30 cellular contexts compared by ENCODE assay signal in genomic region chr10:48890904-48891839, GRCh38. TPM values are rescaled to one million over a fixed set of nuclear protein-coding genes. Genes with fewer than 3 reads are reported as not detected.
DNase-seq lines count a peak whose midpoint lies in the region; ATAC-seq and TF ChIP-seq lines count a peak whose summit lies in the region.
"Had no signal": no experiment of that assay in that cellular context is flagged by ENCODE, and none has a peak within 500 bp of the region (broad histone marks: within the 10 kb centered on the region; RNA-seq: fewer than 3 reads in every experiment).

No MANE protein-coding gene starts in this region.

- TF ChIP-seq POLR2A in suprapubic skin (IDR thresholded peaks at IDR 0.05), result no peak

- no peak for ATAC-seq in stimulated activated naive B cell treated with anti-CD40 and anti-IgM and Interleukin-4, amounts not matched to agents 10 μg/mL and 1 μg/mL and 100 μg/mL, for 72 hours (replicated peaks)
- ATAC-seq in GM21526 (IDR thresholded peaks at IDR 0.05; ENCODE audit: low FRiP score, unreplicated experiment) (no peak), GM18858 (IDR thresholded peaks at IDR 0.05; ENCODE audit: unreplicated experiment) (no peak)
- ATAC-seq: activated T-cell treated with anti-CD3 and anti-CD28 coated beads, Interleukin-2, amount 50 U/mL, for 4 hours; GM12878 had no signal

- no peaks in the 10 kb centered on the region for H3K9me3 ChIP-seq in suprapubic skin
- H3K9me3 ChIP-seq: colonic mucosa, esophagus squamous epithelium, right atrium auricular region, spleen had no signal

- DNase-seq in MV-4-11 (lab: John Stamatoyannopoulos, UW), result peak; percentile 56
- DNase-seq in coronary artery (ENCODE audit: low spot score), result peak; percentile 11
- DNase-seq in kidney tubule cell (ENCODE audit: low spot score), result peak; percentile 20
- no peak for DNase-seq in stimulated activated naive B cell treated with anti-CD40 and anti-IgM and Interleukin-4, amounts not matched to agents 10 μg/mL and 1 μg/mL and 100 μg/mL, for 72 hours
- no peak for DNase-seq in suprapubic skin (ENCODE audit: low spot score in 2 of 2)
- DNase-seq: activated CD4-positive, alpha-beta T cell treated with anti-CD3 and anti-CD28 coated beads for 4 hours; activated naive CD4-positive, alpha-beta T cell treated with Interleukin-2 at 50 U/mL for 16 hours; activated T-cell treated with anti-CD3 and anti-CD28 coated beads, Interleukin-2, amount 50 U/mL, for 4 hours; amniotic stem cell; colonic mucosa; esophagus squamous epithelium; HCEC 1CT; kidney glomerular epithelial cell; midbrain; NCI-H1092; NCI-H1930; NCI-H526; RPMI8226; spleen; stimulated activated CD4-positive, alpha-beta T cell treated with anti-CD3 and anti-CD28 coated beads, Interleukin-4, amount 100 ng/mL, for 1 hour; stimulated activated naive CD4-positive, alpha-beta T cell had no signal

- TF ChIP-seq CTCF in coronary artery (IDR thresholded peaks at IDR 0.05) (no peak), suprapubic skin (IDR thresholded peaks at IDR 0.05) (no peak)

- peaks cover 46 to 75% of the 10 kb centered on the region in 2 donors for H3K36me3 Mint-ChIP-seq in stimulated activated naive B cell treated with anti-CD40 and anti-IgM and Interleukin-4, amounts not matched to agents 10 μg/mL and 1 μg/mL and 100 μg/mL, for 72 hours
- H3K36me3 Mint-ChIP-seq: natural killer cell treated with Interleukin-12 subunit alpha and Interleukin-12 subunit beta and Interleukin-15 and Interleukin-18, amount 100 ng/mL, for 72 hours had no signal

- peaks cover 8 to 11% of the 10 kb centered on the region in 2 donors for H3K4me1 Mint-ChIP-seq in stimulated activated naive B cell treated with anti-CD40 and anti-IgM and Interleukin-4, amounts not matched to agents 10 μg/mL and 1 μg/mL and 100 μg/mL, for 72 hours
- H3K4me1 Mint-ChIP-seq: CD14-positive monocyte had no signal

- no peaks in the 10 kb centered on the region for H3K27me3 ChIP-seq in suprapubic skin
- H3K27me3 ChIP-seq: colonic mucosa, esophagus squamous epithelium, right atrium auricular region, spleen had no signal

- TF ChIP-seq EP300 in suprapubic skin (IDR thresholded peaks at IDR 0.05), result no peak

- 84% methylated on average over 11 of the region's 11 CpGs for WGBS in suprapubic skin

- no peaks in the 10 kb centered on the region for H3K9me3 Mint-ChIP-seq in stimulated activated naive B cell treated with anti-CD40 and anti-IgM and Interleukin-4, amounts not matched to agents 10 μg/mL and 1 μg/mL and 100 μg/mL, for 72 hours
- H3K9me3 Mint-ChIP-seq: activated T-cell treated with anti-CD3 and anti-CD28 coated beads, Interleukin-2, amount 50 U/mL, for 4 hours; natural killer cell treated with Interleukin-12 subunit alpha and Interleukin-12 subunit beta and Interleukin-15 and Interleukin-18, amount 100 ng/mL, for 72 hours; T-helper 1 cell treated with Interleukin-12 subunit alpha and Interleukin-12 subunit beta and Interleukin-4 antibody, amounts not matched to agents 30 μg/mL and 1 μg/mL, for 36 hours had no signal

- H3K4me3 ChIP-seq in coronary artery (no peak overlapping the region), suprapubic skin (no peak overlapping the region)
- H3K4me3 ChIP-seq: colonic mucosa, esophagus squamous epithelium, GM12878, right atrium auricular region, spleen had no signal

- no peaks in the 10 kb centered on the region for H3K36me3 ChIP-seq in suprapubic skin
- H3K36me3 ChIP-seq: colonic mucosa, esophagus squamous epithelium, right atrium auricular region had no signal

- peaks cover 5% of the 10 kb centered on the region for H3K4me1 ChIP-seq in suprapubic skin
- H3K4me1 ChIP-seq: colonic mucosa, right atrium auricular region, spleen had no signal

- no peaks in the 10 kb centered on the region for H3K27me3 Mint-ChIP-seq in stimulated activated naive B cell treated with anti-CD40 and anti-IgM and Interleukin-4, amounts not matched to agents 10 μg/mL and 1 μg/mL and 100 μg/mL, for 72 hours

- H3K27ac Mint-ChIP-seq in stimulated activated naive B cell treated with anti-CD40 and anti-IgM and Interleukin-4, amounts not matched to agents 10 μg/mL and 1 μg/mL and 100 μg/mL, for 72 hours, result peak overlapping the region; percentile 89
- H3K27ac Mint-ChIP-seq: natural killer cell treated with Interleukin-12 subunit alpha and Interleukin-12 subunit beta and Interleukin-15 and Interleukin-18, amount 100 ng/mL, for 72 hours; T-helper 1 cell treated with Interleukin-12 subunit alpha and Interleukin-12 subunit beta and Interleukin-4 antibody, amounts not matched to agents 30 μg/mL and 1 μg/mL, for 36 hours had no signal

- no peak overlapping the region for H3K27ac ChIP-seq in coronary artery
- H3K27ac ChIP-seq in suprapubic skin, result no peak overlapping the region
- H3K27ac ChIP-seq: colonic mucosa, esophagus squamous epithelium, right atrium auricular region, spleen had no signal

- H3K4me3 Mint-ChIP-seq in stimulated activated naive B cell treated with anti-CD40 and anti-IgM and Interleukin-4, amounts not matched to agents 10 μg/mL and 1 μg/mL and 100 μg/mL, for 72 hours, result no peak overlapping the region
- H3K4me3 Mint-ChIP-seq: activated T-cell treated with anti-CD3 and anti-CD28 coated beads, Interleukin-2, amount 50 U/mL, for 4 hours; CD14-positive monocyte; natural killer cell treated with Interleukin-12 subunit alpha and Interleukin-12 subunit beta and Interleukin-15 and Interleukin-18, amount 100 ng/mL, for 72 hours; T-helper 1 cell treated with Interleukin-12 subunit alpha and Interleukin-12 subunit beta and Interleukin-4 antibody, amounts not matched to agents 30 μg/mL and 1 μg/mL, for 36 hours had no signal

RNA-seq across cellular contexts. Expression of gene LRRC18, which starts 48.5 kb away (rescaled TPM):
- not detected for total RNA-seq in suprapubic skin
- total RNA-seq: activated CD8-positive, alpha-beta memory T cell treated with anti-CD3 and anti-CD28 coated beads for 36 hours; activated T-cell treated with anti-CD3 and anti-CD28 coated beads, Interleukin-2, amount 50 U/mL, for 4 hours; colonic mucosa; natural killer cell treated with Interleukin-12 subunit alpha and Interleukin-12 subunit beta and Interleukin-15 and Interleukin-18, amount 100 ng/mL, for 72 hours; osteocyte; right atrium auricular region; spleen had no signal

Comparison
In these comparisons a context has a peak if more than half of its experiments do, and no peak if none do; other contexts are left out.
1. DNase-seq: peak in MV-4-11 (single experiment), coronary artery (single experiment) and kidney tubule cell (single experiment); none in stimulated activated naive B cell treated with anti-CD40 and anti-IgM and Interleukin-4, amounts not matched to agents 10 μg/mL and 1 μg/mL and 100 μg/mL, for 72 hours (single experiment) and suprapubic skin (0 of 2).